ENCODE assay signal across 11 cellular contexts in the genomic region with DNA sequence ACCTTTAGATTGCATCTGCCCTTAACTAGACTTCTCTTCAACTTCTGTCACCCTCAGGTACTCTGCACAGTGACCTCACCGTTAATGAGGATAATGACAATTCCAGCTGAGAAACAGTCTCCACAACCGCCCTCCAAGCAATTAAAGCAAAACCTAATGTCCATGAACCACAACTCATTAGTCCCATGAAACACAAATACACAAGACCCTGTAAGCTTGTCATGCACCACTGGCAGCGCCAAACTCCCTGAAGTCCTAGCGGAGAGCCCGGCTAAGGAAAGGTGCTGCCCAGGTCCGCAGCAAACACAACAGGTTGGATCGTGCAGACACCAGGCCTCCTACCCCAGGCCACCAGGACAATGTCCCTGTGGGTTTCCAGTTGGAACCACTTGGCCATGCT. TPM values are rescaled to one million over a fixed set of nuclear protein-coding genes. Genes with fewer than 3 reads are reported as not detected.
A peak's percentile ranks its signal among the peaks of the same experiment; 100 is the strongest.
DNase-seq lines count a peak whose midpoint lies in the region; ATAC-seq and TF ChIP-seq lines count a peak whose summit lies in the region.
"Had no signal": no experiment of that assay in that cellular context is flagged by ENCODE, and none has a peak within 500 bp of the region (broad histone marks: within the 10 kb centered on the region; RNA-seq: fewer than 3 reads in every experiment).

No MANE protein-coding gene starts in this region.

- H3K36me3 ChIP-seq in RWPE2 (ENCODE audit: low read depth) (peaks cover 54% of the 10 kb centered on the region), sigmoid colon (no peaks in the 10 kb centered on the region)

- H3K27ac ChIP-seq in RWPE2 (ENCODE audit: poor library complexity, severe bottlenecking) (peak overlapping the region; percentile 98), right cardiac atrium (ENCODE audit: low read length) (peak overlapping the region; percentile 78), sigmoid colon (peak overlapping the region; percentile 93 to 99 (median 97))

- H3K27me3 ChIP-seq in RWPE2 (ENCODE audit: insufficient read depth, poor library complexity, severe bottlenecking) (no peaks in the 10 kb centered on the region), right cardiac atrium (ENCODE audit: control insufficient read depth, insufficient read depth) (no peaks in the 10 kb centered on the region), sigmoid colon (no peaks in the 10 kb centered on the region)

- no peak for TF ChIP-seq EP300 in sigmoid colon (IDR thresholded peaks at IDR 0.05)

- no peak for TF ChIP-seq CTCF in RWPE2 (IDR thresholded peaks at IDR 0.05; ENCODE audit: poor library complexity, severe bottlenecking)
- TF ChIP-seq CTCF in sigmoid colon (IDR thresholded peaks at IDR 0.05): no peak

- H3K9me3 ChIP-seq in RWPE2 (ENCODE audit: severe bottlenecking) (no peaks in the 10 kb centered on the region), right cardiac atrium (ENCODE audit: control insufficient read depth, low read length) (no peaks in the 10 kb centered on the region), sigmoid colon (no peaks in the 10 kb centered on the region)

- ATAC-seq in RWPE2 (ENCODE audit: low read depth): no peak
- no peak for ATAC-seq in right cardiac atrium
- no peak for ATAC-seq in HG02885 (IDR thresholded peaks at IDR 0.05; ENCODE audit: poor library complexity, unreplicated experiment)

- 24% methylated on average over 7 of the region's 7 CpGs for WGBS in right cardiac atrium
- 73 to 82% methylated on average over 7 of the region's 7 CpGs for WGBS in sigmoid colon, 2 donors

- intact Hi-C loops in right cardiac atrium (cut with DNase I) (loop anchor here in 3 of 4 donors (5.0 to 10.0 kb wide), 6 partner anchors 109 to 239 kb away; no protein-coding TSS in a partner anchor), sigmoid colon (cut with DNase I) (loop anchor here (5.0 to 10.0 kb wide), 3 partner anchors 76 to 871 kb away; partner anchors contain the start of gene ACAA2)

- H3K4me1 ChIP-seq in RWPE2 (ENCODE audit: insufficient read depth, poor library complexity, severe bottlenecking): peaks cover 82% of the 10 kb centered on the region
- peaks cover 35% of the 10 kb centered on the region for H3K4me1 ChIP-seq in right cardiac atrium (ENCODE audit: control insufficient read depth, insufficient read depth, low read length)
- H3K4me1 ChIP-seq in sigmoid colon: peaks cover 0 to 100% (median 92%) of the 10 kb centered on the region in 4 donors

- H3K4me3 ChIP-seq in RWPE2 (ENCODE audit: severe bottlenecking) (no peak overlapping the region), right cardiac atrium (ENCODE audit: low read length) (peak overlapping the region; percentile 63), sigmoid colon (no peak overlapping the region)

- peak; percentile 32 for DNase-seq in G401 (ENCODE audit: low spot score)
- no peak for DNase-seq in RWPE2 (ENCODE audit: low spot score)
- peak in 1 of 3 donors; percentile 34 for DNase-seq in right cardiac atrium
- no peak for DNase-seq in sigmoid colon
- no peak for DNase-seq in NOMO-1 treated with DMSO at 0.1 percent for 48 hours (lab: John Stamatoyannopoulos, UW; ENCODE audit: unreplicated experiment)
- no peak for DNase-seq in stimulated activated CD4-positive, alpha-beta T cell treated with anti-CD3 and anti-CD28 coated beads, Interleukin-4, amount 100 ng/mL, for 4 hours
- DNase-seq in nucleus accumbens (lab: John Stamatoyannopoulos, UW): no peak
- DNase-seq: activated CD8-positive, alpha-beta memory T cell treated with anti-CD3 and anti-CD28 coated beads, Interleukin-2, amount 50 U/mL, for 48 hours; occipital lobe; stimulated activated naive CD4-positive, alpha-beta T cell treated with Interleukin-2 at 50 U/mL for 16 hours had no signal

- no peak for TF ChIP-seq POLR2A in sigmoid colon (IDR thresholded peaks at IDR 0.05)

- in situ Hi-C loops in G401 (cut with HindIII; ENCODE audit: low sequenced_read_pairs): no loop called here

RNA-seq across cellular contexts. Expression of gene SMAD7, which starts 7.4 kb away (rescaled TPM):
- total RNA-seq in G401 (2014; rRNA removed; shearing (Covaris generic)): 15.4 and 18.6 TPM in 2 replicates
- total RNA-seq in right cardiac atrium: 10 to 100 TPM; 66.3 to 97.6 (median 94.3) TPM
- 34.8 TPM for polyA plus RNA-seq in right cardiac atrium
- 10 to 100 TPM; 13.2 to 29.1 (median 21.5) TPM for total RNA-seq in sigmoid colon
- polyA plus RNA-seq in sigmoid colon: 10 to 100 TPM; 16.8 to 19.0 (median 18.3) TPM
